ENCODE assay signal across 11 cellular contexts in the genomic region with DNA sequence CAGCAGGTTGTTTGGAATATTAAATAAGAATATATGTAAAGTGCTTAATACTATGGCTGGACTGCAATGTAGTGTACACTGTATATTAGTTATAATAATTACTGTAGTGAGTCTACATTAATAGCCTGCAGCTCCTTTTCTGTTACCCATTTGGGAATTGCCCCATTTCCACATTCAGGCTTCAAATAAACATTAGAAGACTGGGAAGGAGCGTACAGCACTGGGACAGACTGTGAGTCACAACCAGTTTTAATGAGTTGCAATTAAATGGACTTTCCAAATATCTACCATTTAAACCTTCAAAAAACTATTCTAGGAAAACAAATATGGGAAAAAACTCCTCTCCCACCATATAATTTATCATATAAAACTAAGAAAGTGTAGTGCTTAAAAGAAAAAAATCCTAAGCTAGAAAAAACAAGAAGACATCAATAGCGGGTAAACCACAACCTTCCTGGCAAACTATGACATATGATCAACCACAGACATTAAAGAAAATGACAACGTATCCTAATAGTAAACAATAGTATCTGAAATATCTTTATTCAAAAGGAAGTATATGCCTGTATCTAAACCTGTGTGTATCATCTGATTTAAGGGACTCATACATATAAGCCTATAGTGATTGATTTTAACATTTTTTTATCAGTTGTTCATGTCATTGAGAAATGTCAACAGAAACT.
DNase-seq lines count a peak whose midpoint lies in the region; ATAC-seq, FAIRE-seq and TF ChIP-seq lines count a peak whose summit lies in the region.
"Had no signal": no experiment of that assay in that cellular context is flagged by ENCODE, and none has a peak within 500 bp of the region (broad histone marks: within the 10 kb centered on the region; RNA-seq: fewer than 3 reads in every experiment).

No MANE protein-coding gene starts in this region.

- H3K4me1 ChIP-seq in Panc1 (ENCODE audit: control insufficient read depth, insufficient read depth, low read length): no peaks in the 10 kb centered on the region
- H3K4me1 ChIP-seq in BE2C: no peaks in the 10 kb centered on the region
- H3K4me1 ChIP-seq: Caco-2 had no signal

- in situ Hi-C loops in Panc1 (cut with HindIII; ENCODE audit: low pct_unique_long_range_greater_than_20kb, low sequenced_read_pairs): no loop called here

- H3K9me3 ChIP-seq in Panc1 (ENCODE audit: control insufficient read depth, insufficient read depth, low read depth, low read length) (no peaks in the 10 kb centered on the region), BE2C (no peaks in the 10 kb centered on the region)
- H3K9me3 ChIP-seq: body of pancreas, Caco-2, stomach had no signal

- H3K27me3 Mint-ChIP-seq in natural killer cell (ENCODE audit: low read depth in 2 of 2): no peaks in the 10 kb centered on the region
- no peaks in the 10 kb centered on the region for H3K27me3 Mint-ChIP-seq in natural killer cell treated with Interleukin-12 subunit alpha and Interleukin-12 subunit beta and Interleukin-15 and Interleukin-18, amount 100 ng/mL, for 72 hours

- H3K36me3 ChIP-seq in Panc1 (ENCODE audit: control insufficient read depth, insufficient read depth, low read length): peaks cover 22% of the 10 kb centered on the region
- peaks cover 4% of the 10 kb centered on the region for H3K36me3 ChIP-seq in BE2C

- no peaks in the 10 kb centered on the region for H3K36me3 Mint-ChIP-seq in natural killer cell
- no peaks in the 10 kb centered on the region for H3K36me3 Mint-ChIP-seq in natural killer cell treated with Interleukin-12 subunit alpha and Interleukin-12 subunit beta and Interleukin-15 and Interleukin-18, amount 100 ng/mL, for 72 hours

- intact Hi-C loops in natural killer cell (cut with micrococcal nuclease): no loop called here
- intact Hi-C loops in Panc1 (cut with micrococcal nuclease; ENCODE audit: unreplicated experiment): no loop called here

- CTCF ChIA-PET in Panc1 (lab: Charles Lee): no interaction called here

- H3K4me3 Mint-ChIP-seq in natural killer cell: no peak overlapping the region
- no peak overlapping the region for H3K4me3 Mint-ChIP-seq in natural killer cell treated with Interleukin-12 subunit alpha and Interleukin-12 subunit beta and Interleukin-15 and Interleukin-18, amount 100 ng/mL, for 72 hours

- peak; percentile 36 to 60 (median 48) for ATAC-seq in natural killer cell
- no peak for ATAC-seq in natural killer cell treated with Interleukin-12 subunit alpha and Interleukin-12 subunit beta and Interleukin-15 and Interleukin-18, amount 100 ng/mL, for 72 hours
- no peak for ATAC-seq in Panc1
- ATAC-seq: body of pancreas had no signal

- peak; percentile 50 for FAIRE-seq in endometrium (lab: Jason Lieb, UNC)

- H3K4me3 ChIP-seq in Panc1 (ENCODE audit: low read depth in 2 of 2, low read length in 2 of 2) (no peak overlapping the region), BE2C (ENCODE audit: low read depth, low read length) (no peak overlapping the region)
- H3K4me3 ChIP-seq: body of pancreas, stomach had no signal

- H3K9me3 Mint-ChIP-seq in natural killer cell: no peaks in the 10 kb centered on the region
- H3K9me3 Mint-ChIP-seq in natural killer cell treated with Interleukin-12 subunit alpha and Interleukin-12 subunit beta and Interleukin-15 and Interleukin-18, amount 100 ng/mL, for 72 hours: no peaks in the 10 kb centered on the region

- no peaks in the 10 kb centered on the region for H3K27me3 ChIP-seq in Panc1 (ENCODE audit: control insufficient read depth, insufficient read depth, low read length)
- no peaks in the 10 kb centered on the region for H3K27me3 ChIP-seq in BE2C
- H3K27me3 ChIP-seq: body of pancreas, stomach had no signal

- no peak for TF ChIP-seq CTCF in natural killer cell (IDR thresholded peaks at IDR 0.05)
- TF ChIP-seq CTCF in Panc1 (IDR thresholded peaks at IDR 0.05): no peak
- no peak for TF ChIP-seq CTCF in BE2C (IDR thresholded peaks at IDR 0.05; ENCODE audit: low read depth, low read length)

- POLR2A ChIA-PET in Panc1 (lab: Charles Lee): interaction anchor here (0.7 kb wide), 1 partner anchor 28 kb away, joined by 7 read pairs; no protein-coding TSS in a partner anchor

- no peak overlapping the region for H3K27ac ChIP-seq in Panc1 (ENCODE audit: low read length)
- H3K27ac ChIP-seq: body of pancreas, stomach had no signal

- H3K4me1 Mint-ChIP-seq in natural killer cell: peaks cover 45 to 67% of the 10 kb centered on the region in 2 donors
- H3K4me1 Mint-ChIP-seq in natural killer cell treated with Interleukin-12 subunit alpha and Interleukin-12 subunit beta and Interleukin-15 and Interleukin-18, amount 100 ng/mL, for 72 hours (ENCODE audit: low read depth in 2 of 2): peaks cover 29 to 49% of the 10 kb centered on the region in 2 donors

- peak overlapping the region; percentile 66 to 73 for H3K27ac Mint-ChIP-seq in natural killer cell
- peak overlapping the region in 1 of 2 donors; percentile 54 for H3K27ac Mint-ChIP-seq in natural killer cell treated with Interleukin-12 subunit alpha and Interleukin-12 subunit beta and Interleukin-15 and Interleukin-18, amount 100 ng/mL, for 72 hours

- BruUV-seq in Panc1 (replicated peaks; lab: Mats Ljungman, UMichigan): TSS peak; percentile 6

- DNase-seq in natural killer cell: no peak
- DNase-seq in natural killer cell treated with Interleukin-12 subunit alpha and Interleukin-12 subunit beta and Interleukin-15 and Interleukin-18, amount 100 ng/mL, for 72 hours (ENCODE audit: low spot score): no peak
- DNase-seq in Panc1 (ENCODE audit: low read depth, low spot score): no peak
- no peak for DNase-seq in kidney tubule cell (ENCODE audit: low spot score)
- no peak for DNase-seq in dermis blood vessel endothelial cell
- no peak for DNase-seq in BE2C
- no peak for DNase-seq in cortex of kidney (lab: John Stamatoyannopoulos, UW)
- DNase-seq: body of pancreas, Caco-2, stomach had no signal

Comparison
In these comparisons a context has a peak if more than half of its experiments do, and no peak if none do; other contexts are left out.
1. ATAC-seq: peak in natural killer cell (3 of 3); none in natural killer cell treated with Interleukin-12 subunit alpha and Interleukin-12 subunit beta and Interleukin-15 and Interleukin-18, amount 100 ng/mL, for 72 hours (0 of 2) and Panc1 (single experiment).